In genomic region chr1:90023691-90024090, GRCh38 we compare ENCODE assay signal across 33 cellular contexts.
"Had no signal": no experiment of that assay in that cellular context is flagged by ENCODE, and none has a peak within 500 bp of the region (broad histone marks: within the 10 kb centered on the region; RNA-seq: fewer than 3 reads in every experiment).

No MANE protein-coding gene starts in this region.

- DNase-seq: activated CD4-positive, alpha-beta memory T cell treated with anti-CD3 and anti-CD28 coated beads, Interleukin-2, amount 10 ng/mL, durations not matched to agents 7 days and 5 days; activated CD4-positive, alpha-beta T cell treated with anti-CD3 and anti-CD28 coated beads for 1 hour; activated CD4-positive, alpha-beta T cell treated with anti-CD3 and anti-CD28 coated beads for 4 hours; activated CD4-positive, alpha-beta T cell treated with anti-CD3 and anti-CD28 coated beads, Interleukin-2, amount 10 ng/mL, durations not matched to agents 7 days and 5 days; activated CD4-positive, alpha-beta T cell treated with anti-CD3 and anti-CD28 coated beads, Interleukin-2, amount 50 U/mL, for 4 hours; activated CD8-positive, alpha-beta memory T cell treated with anti-CD3 and anti-CD28 coated beads, Interleukin-2, amount 50 U/mL, for 48 hours; activated gamma-delta T cell; activated naive CD4-positive, alpha-beta T cell; activated naive CD4-positive, alpha-beta T cell treated with anti-CD3 and anti-CD28 coated beads, Interleukin-2, amount 10 ng/mL, durations not matched to agents 7 days and 5 days; activated naive CD8-positive, alpha-beta T cell treated with anti-CD3 and anti-CD28 coated beads, Interleukin-2, amount 10 ng/mL, durations not matched to agents 7 days and 5 days; activated T-cell treated with anti-CD3 and anti-CD28 coated beads for 4 hours; activated T-cell treated with anti-CD3 and anti-CD28 coated beads, Interleukin-2, amount 50 U/mL, for 24 hours; activated T-cell treated with anti-CD3 and anti-CD28 coated beads, Interleukin-2, amount 50 U/mL, for 72 hours; amniotic stem cell; anterior cingulate cortex; body of pancreas; caudate nucleus; cortex of kidney; dermis blood vessel endothelial cell; effector CD4-positive, alpha-beta T cell; effector memory CD8-positive, alpha-beta T cell; erythroblast; foreskin keratinocyte; gastrocnemius medialis; glutamatergic neuron; heart left ventricle; T-helper 1 cell; T-helper 17 cell; T1000 had no signal

- H3K4me1 Mint-ChIP-seq: activated CD4-positive, alpha-beta memory T cell treated with anti-CD3 and anti-CD28 coated beads, Interleukin-2, amount 10 ng/mL, durations not matched to agents 7 days and 5 days; activated CD4-positive, alpha-beta T cell treated with anti-CD3 and anti-CD28 coated beads, Interleukin-2, amount 10 ng/mL, durations not matched to agents 7 days and 5 days; activated naive CD4-positive, alpha-beta T cell treated with anti-CD3 and anti-CD28 coated beads, Interleukin-2, amount 10 ng/mL, durations not matched to agents 7 days and 5 days; activated naive CD8-positive, alpha-beta T cell treated with anti-CD3 and anti-CD28 coated beads, Interleukin-2, amount 10 ng/mL, durations not matched to agents 7 days and 5 days had no signal

- H3K27ac ChIP-seq: body of pancreas, esophagus muscularis mucosa, foreskin keratinocyte, gastrocnemius medialis, heart left ventricle had no signal

- H3K27me3 Mint-ChIP-seq: activated CD4-positive, alpha-beta memory T cell treated with anti-CD3 and anti-CD28 coated beads, Interleukin-2, amount 10 ng/mL, durations not matched to agents 7 days and 5 days; activated CD4-positive, alpha-beta T cell treated with anti-CD3 and anti-CD28 coated beads, Interleukin-2, amount 10 ng/mL, durations not matched to agents 7 days and 5 days; activated naive CD4-positive, alpha-beta T cell treated with anti-CD3 and anti-CD28 coated beads, Interleukin-2, amount 10 ng/mL, durations not matched to agents 7 days and 5 days; activated naive CD8-positive, alpha-beta T cell treated with anti-CD3 and anti-CD28 coated beads, Interleukin-2, amount 10 ng/mL, durations not matched to agents 7 days and 5 days; activated T-cell treated with anti-CD3 and anti-CD28 coated beads, Interleukin-2, amount 50 U/mL, for 24 hours; effector memory CD8-positive, alpha-beta T cell; T-helper 17 cell had no signal

- H3K27me3 ChIP-seq: body of pancreas, esophagus muscularis mucosa, foreskin keratinocyte, gastrocnemius medialis, heart left ventricle had no signal

- FAIRE-seq: colon had no signal

- H3K4me1 ChIP-seq: body of pancreas, esophagus muscularis mucosa, foreskin keratinocyte, gastrocnemius medialis, heart left ventricle had no signal

- H3K27ac Mint-ChIP-seq: activated CD4-positive, alpha-beta memory T cell treated with anti-CD3 and anti-CD28 coated beads, Interleukin-2, amount 10 ng/mL, durations not matched to agents 7 days and 5 days; activated CD4-positive, alpha-beta T cell treated with anti-CD3 and anti-CD28 coated beads, Interleukin-2, amount 10 ng/mL, durations not matched to agents 7 days and 5 days; activated naive CD4-positive, alpha-beta T cell treated with anti-CD3 and anti-CD28 coated beads, Interleukin-2, amount 10 ng/mL, durations not matched to agents 7 days and 5 days; activated naive CD4-positive, alpha-beta T cell treated with anti-CD3 and anti-CD28 coated beads, Interleukin-2, amount 50 U/mL, for 72 hours; activated naive CD8-positive, alpha-beta T cell treated with anti-CD3 and anti-CD28 coated beads, Interleukin-2, amount 10 ng/mL, durations not matched to agents 7 days and 5 days; activated T-cell treated with anti-CD3 and anti-CD28 coated beads, Interleukin-2, amount 50 U/mL, for 24 hours; activated T-cell treated with anti-CD3 and anti-CD28 coated beads, Interleukin-2, amount 50 U/mL, for 72 hours; effector memory CD8-positive, alpha-beta T cell; T-helper 17 cell; T-helper 2 cell treated with Interferon-gamma antibody and Interleukin-4, amounts not matched to agents 5 μg/mL and 100 μg/mL, for 36 hours had no signal

- H3K9me3 ChIP-seq: body of pancreas, esophagus muscularis mucosa, gastrocnemius medialis had no signal

- H3K9me3 Mint-ChIP-seq: effector memory CD8-positive, alpha-beta T cell had no signal

- H3K4me3 ChIP-seq: body of pancreas, esophagus muscularis mucosa, gastrocnemius medialis, heart left ventricle had no signal

- H3K4me3 Mint-ChIP-seq: activated CD4-positive, alpha-beta memory T cell treated with anti-CD3 and anti-CD28 coated beads, Interleukin-2, amount 10 ng/mL, durations not matched to agents 7 days and 5 days; activated CD4-positive, alpha-beta T cell treated with anti-CD3 and anti-CD28 coated beads, Interleukin-2, amount 10 ng/mL, durations not matched to agents 7 days and 5 days; activated naive CD4-positive, alpha-beta T cell treated with anti-CD3 and anti-CD28 coated beads, Interleukin-2, amount 10 ng/mL, durations not matched to agents 7 days and 5 days; activated naive CD8-positive, alpha-beta T cell treated with anti-CD3 and anti-CD28 coated beads, Interleukin-2, amount 10 ng/mL, durations not matched to agents 7 days and 5 days; activated T-cell treated with anti-CD3 and anti-CD28 coated beads, Interleukin-2, amount 50 U/mL, for 24 hours; activated T-cell treated with anti-CD3 and anti-CD28 coated beads, Interleukin-2, amount 50 U/mL, for 72 hours; effector memory CD8-positive, alpha-beta T cell; T-helper 17 cell; T-helper 2 cell treated with Interferon-gamma antibody and Interleukin-4, amounts not matched to agents 5 μg/mL and 100 μg/mL, for 36 hours had no signal
